10 cellular contexts compared by ENCODE assay signal in genomic region chr12:111262277-111262676, GRCh38.
"Had no signal": no experiment of that assay in that cellular context is flagged by ENCODE, and none has a peak within 500 bp of the region (broad histone marks: within the 10 kb centered on the region; RNA-seq: fewer than 3 reads in every experiment).

No MANE protein-coding gene starts in this region.

- ATAC-seq: HepG2 had no signal

- DNase-seq: GM23248, GOT3, H9, HCEC 1CT, HFFc6, KG1 had no signal

- H3K36me3 Mint-ChIP-seq: IgD-negative memory B cell had no signal

- H3K4me3 Mint-ChIP-seq: H9, HFFc6, IgD-negative memory B cell had no signal

- H3K4me1 Mint-ChIP-seq: IgD-negative memory B cell had no signal

- H3K9me3 Mint-ChIP-seq: H9, HFFc6, IgD-negative memory B cell had no signal

- H3K27ac ChIP-seq: GM23248, HL-60 had no signal

- H3K27ac Mint-ChIP-seq: H9, HFFc6, IgD-negative memory B cell had no signal

- H2AFZ ChIP-seq: GM23248 had no signal

- H3K4me3 ChIP-seq: GM23248 had no signal

- H3K9ac ChIP-seq: GM23248 had no signal

- FAIRE-seq: H54, HepG2 had no signal
